1 cellular context compared by ENCODE assay signal in the genomic region with DNA sequence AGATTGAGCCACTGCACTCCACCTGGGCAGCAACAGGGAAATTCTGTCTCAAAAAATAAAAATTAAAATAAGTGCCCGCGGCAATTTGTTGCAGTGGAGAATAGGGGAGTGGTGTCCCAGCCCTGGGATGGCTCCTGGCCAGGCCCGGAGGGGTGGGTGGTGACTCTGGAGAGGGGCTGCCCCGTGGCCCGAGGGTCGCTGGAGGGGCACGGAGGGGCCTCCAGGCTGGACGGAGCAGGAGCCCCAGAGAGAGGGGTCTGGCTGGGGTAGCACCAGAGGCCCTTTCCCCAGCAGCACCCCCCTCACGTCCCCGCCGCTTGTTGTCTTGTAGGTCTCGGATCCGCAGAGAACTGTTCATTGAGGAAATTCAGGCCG.
TF ChIP-seq lines count a peak whose summit lies in the region.

No MANE protein-coding gene starts in this region.

TF ChIP-seq in H1, 55 proteins besides CTCF, POLR2A, EP300 and RAD21 (continued from another document):
- TF ChIP-seq CHD1 (IDR thresholded peaks at IDR 0.05; ENCODE audit: low read depth, low read length) (no peak), CHD2 (IDR thresholded peaks at IDR 0.05; ENCODE audit: low read length) (no peak)
